In genomic region chr4:25896782-25897539, GRCh38 we compare ENCODE assay signal across 30 cellular contexts. TPM values are rescaled to one million over a fixed set of nuclear protein-coding genes. Genes with fewer than 3 reads are reported as not detected.
DNase-seq lines count a peak whose midpoint lies in the region; ATAC-seq, FAIRE-seq and TF ChIP-seq lines count a peak whose summit lies in the region.
"Had no signal": no experiment of that assay in that cellular context is flagged by ENCODE, and none has a peak within 500 bp of the region (broad histone marks: within the 10 kb centered on the region; RNA-seq: fewer than 3 reads in every experiment).

No MANE protein-coding gene starts in this region.

- no peak overlapping the region for H3K4me2 ChIP-seq in endothelial cell of umbilical vein (ENCODE audit: insufficient read depth, low read length)
- H3K4me2 ChIP-seq: smooth muscle cell had no signal

- H3K27ac ChIP-seq in endothelial cell of umbilical vein (ENCODE audit: insufficient read depth, low read depth, low read length) (no peak overlapping the region), right lobe of liver (no peak overlapping the region), small intestine (ENCODE audit: low read depth in 1 of 2, low read length in 1 of 2) (no peak overlapping the region)
- H3K27ac ChIP-seq: cardiac muscle cell, epithelial cell of prostate, ovary, SJSA1, thoracic aorta, uterus had no signal

- ATAC-seq in right lobe of liver, result peak; percentile 44 to 88 (median 62)
- ATAC-seq: activated T-cell treated with anti-CD3 and anti-CD28 coated beads, Interleukin-2, amount 50 U/mL, for 4 hours had no signal

- FAIRE-seq in endothelial cell of umbilical vein (lab: Jason Lieb, UNC) (peak; percentile 4), small intestine (lab: Jason Lieb, UNC) (no peak)
- FAIRE-seq: colon, keratinocyte had no signal

- H3K9ac ChIP-seq in endothelial cell of umbilical vein (replicated peaks; ENCODE audit: extremely low read depth, insufficient read depth, low read length), result no peak overlapping the region

- H4K20me1 ChIP-seq in endothelial cell of umbilical vein (replicated peaks; ENCODE audit: control insufficient read depth, extremely low read depth, insufficient read depth, low read length), result no peaks in the 10 kb centered on the region

- no peaks in the 10 kb centered on the region for H3K9me1 ChIP-seq in endothelial cell of umbilical vein (replicated peaks; ENCODE audit: control insufficient read depth, extremely low read depth, insufficient read depth, low read length)

- no peak overlapping the region for H3K4me3 ChIP-seq in endothelial cell of umbilical vein (replicated peaks in 1 of 3; ENCODE audit: insufficient read depth in 1 of 3, low read depth in 1 of 3, low read length in 3 of 3)
- H3K4me3 ChIP-seq in right lobe of liver, result no peak overlapping the region
- H3K4me3 ChIP-seq in small intestine (ENCODE audit: low read depth in 1 of 2, low read length in 2 of 2), result no peak overlapping the region
- H3K4me3 ChIP-seq: cardiac muscle cell, ovary, SJSA1, smooth muscle cell, thoracic aorta, uterus had no signal

- CTCF ChIA-PET in endothelial cell of umbilical vein (lab: Charles Lee), result no interaction called here

- H3K36me3 ChIP-seq in endothelial cell of umbilical vein (ENCODE audit: control insufficient read depth in 2 of 2, extremely low read depth in 1 of 2, insufficient read depth in 2 of 2, low read length in 2 of 2) (no peaks in the 10 kb centered on the region), right lobe of liver (no peaks in the 10 kb centered on the region), small intestine (ENCODE audit: control insufficient read depth in 2 of 2, insufficient read depth in 2 of 2, low read length in 2 of 2) (no peaks in the 10 kb centered on the region)
- H3K36me3 ChIP-seq: cardiac muscle cell, ovary, SJSA1, thoracic aorta, uterus had no signal

- BruUV-seq in endothelial cell of umbilical vein (replicated peaks; lab: Mats Ljungman, UMichigan), result no TSS peak

- TF ChIP-seq CTCF in endothelial cell of umbilical vein (IDR thresholded peaks at IDR 0.05; ENCODE audit: extremely low read depth in 1 of 2, insufficient read depth in 1 of 2, low read depth in 1 of 2, low read length in 2 of 2), result no peak
- no peak for TF ChIP-seq CTCF in right lobe of liver (IDR thresholded peaks at IDR 0.05)

- H3K9me3 ChIP-seq in endothelial cell of umbilical vein (replicated peaks; ENCODE audit: control insufficient read depth, insufficient read depth, low read length) (no peaks in the 10 kb centered on the region), right lobe of liver (no peaks in the 10 kb centered on the region), small intestine (ENCODE audit: control insufficient read depth, low read depth) (no peaks in the 10 kb centered on the region)
- H3K9me3 ChIP-seq: ovary, SJSA1, thoracic aorta, uterus had no signal

- H3K79me2 ChIP-seq in endothelial cell of umbilical vein (ENCODE audit: control insufficient read depth, insufficient read depth, low read length), result no peaks in the 10 kb centered on the region

- TF ChIP-seq POLR2A in endothelial cell of umbilical vein (IDR thresholded peaks at IDR 0.05; ENCODE audit: low read depth, low read length) (no peak), right lobe of liver (IDR thresholded peaks at IDR 0.05) (no peak)

- POLR2A ChIA-PET in endothelial cell of umbilical vein (lab: Charles Lee), result no interaction called here

- 60% methylated on average over 5 of the region's 5 CpGs for WGBS in right lobe of liver (ENCODE audit: insufficient coverage, low coverage, low lambda C conversion rate, missing lambda C conversion rate)
- 66 to 85% (median 83%) methylated on average over 5 of the region's 5 CpGs for whole genome bisulfite sequencing in small intestine, 3 donors

- intact Hi-C loops in endothelial cell of umbilical vein (cut with micrococcal nuclease), result no loop called here
- intact Hi-C loops in right lobe of liver (cut with DNase I), result no loop called here

- dilution Hi-C loops in endothelial cell of umbilical vein (cut with MboI; ENCODE audit: extremely low pct_ligation_motif_present, low sequenced_read_pairs), result no loop called here

- H3K27me3 ChIP-seq in endothelial cell of umbilical vein (ENCODE audit: control insufficient read depth in 2 of 2, insufficient read depth in 2 of 2, low read length in 2 of 2) (no peaks in the 10 kb centered on the region), right lobe of liver (no peaks in the 10 kb centered on the region), small intestine (ENCODE audit: control insufficient read depth in 2 of 2, insufficient read depth in 2 of 2, low read length in 2 of 2) (no peaks in the 10 kb centered on the region)
- H3K27me3 ChIP-seq: cardiac muscle cell, ovary, SJSA1, uterus had no signal

- DNase-seq in NCI-H146 (lab: John Stamatoyannopoulos, UW) (peak; percentile 24), endothelial cell of umbilical vein (ENCODE audit: low read depth, low spot score) (no peak), right lobe of liver (no peak), small intestine (peak; percentile 34), HuH-7.5 (ENCODE audit: low spot score) (no peak), NCI-H1092 (lab: John Stamatoyannopoulos, UW) (no peak), NCI-H2081 treated with DMSO at 0.1 percent for 48 hours (lab: John Stamatoyannopoulos, UW) (no peak), NCI-H1105 (lab: John Stamatoyannopoulos, UW) (no peak)
- DNase-seq: activated B cell treated with CpG ODN at 0.5 μM for 24 hours; activated gamma-delta T cell; activated naive CD8-positive, alpha-beta T cell treated with anti-CD3 and anti-CD28 coated beads, Interleukin-2, amount 10 ng/mL, durations not matched to agents 7 days and 5 days; activated T-cell treated with anti-CD3 and anti-CD28 coated beads, Interleukin-2, amount 50 U/mL, for 4 hours; AML-193; aorta; CD4-positive, CD25-positive, alpha-beta regulatory T cell; mammary epithelial cell; NCI-H2029 treated with DMSO at 0.1 percent for 48 hours; NCI-H748 treated with DMSO at 0.1 percent for 48 hours; nephron progenitor cell; ovary; stimulated activated naive CD4-positive, alpha-beta T cell treated with Interleukin-2 at 50 U/mL for 16 hours; T-helper 1 cell; uterus had no signal

- H2AFZ ChIP-seq in endothelial cell of umbilical vein (ENCODE audit: low read depth, low read length), result no peak overlapping the region

- no peaks in the 10 kb centered on the region for H3K4me1 ChIP-seq in endothelial cell of umbilical vein (ENCODE audit: control insufficient read depth, extremely low read depth, insufficient read depth, low read length)
- H3K4me1 ChIP-seq in right lobe of liver, result no peaks in the 10 kb centered on the region
- H3K4me1 ChIP-seq in small intestine (ENCODE audit: control insufficient read depth in 2 of 2, insufficient read depth in 1 of 2, low read depth in 1 of 2, low read length in 1 of 2), result no peaks in the 10 kb centered on the region
- H3K4me1 ChIP-seq: SJSA1, uterus had no signal

TF ChIP-seq in endothelial cell of umbilical vein, 7 proteins besides CTCF, POLR2A, EP300 and RAD21:
- TF ChIP-seq POLR2AphosphoS5 (IDR thresholded peaks at IDR 0.05; ENCODE audit: insufficient read depth, low read depth, low read length) (no peak), EZH2 (IDR thresholded peaks at IDR 0.05; ENCODE audit: borderline replicate concordance, low read depth, low read length, severe bottlenecking) (no peak), FOS (IDR thresholded peaks at IDR 0.05; ENCODE audit: borderline replicate concordance, insufficient read depth, low read length) (no peak), JUN (IDR thresholded peaks at IDR 0.05; ENCODE audit: borderline replicate concordance, insufficient read depth, insufficient read length, low read depth) (no peak), MYC (IDR thresholded peaks at IDR 0.05; ENCODE audit: low read depth, low read length) (no peak), MAX (IDR thresholded peaks at IDR 0.05; ENCODE audit: insufficient read depth, insufficient read length) (no peak), GATA2 (IDR thresholded peaks at IDR 0.05; ENCODE audit: insufficient read depth, insufficient read length, low read depth, low read length) (no peak)
TF ChIP-seq in endothelial cell of umbilical vein: peak in this region for 0.

RNA-seq across cellular contexts. Expression of gene SMIM20, which starts 17.1 kb away (rescaled TPM):
- total RNA-seq in endothelial cell of umbilical vein (18.1 and 19.2 TPM in 2 replicates), right lobe of liver (10 to 100 TPM; 16.0 to 32.5 (median 21.9) TPM)
- polyA plus RNA-seq in endothelial cell of umbilical vein (6.8 and 10.2 TPM in 2 replicates), small intestine (100 to 1,000 TPM in 1 of 3 donors, 10 to 100 TPM in 2; 60.8 to 101 (median 90.1) TPM)
- 14.1 and 15.0 TPM in 2 replicates for polyA plus RNA-seq in endothelial cell of umbilical vein (2011; cell fraction: cytosol; rRNA removed)
- polyA plus RNA-seq in endothelial cell of umbilical vein (2011; cell fraction: nucleus; rRNA removed), result 4.7 and 5.9 TPM in 2 replicates
- polyA plus RNA-seq in endothelial cell of umbilical vein (2012), result 11.6 and 15.0 TPM in 2 replicates
- polyA minus RNA-seq in endothelial cell of umbilical vein, result 1.5 and 2.1 TPM in 2 replicates
- 5.8 TPM for polyA minus RNA-seq in endothelial cell of umbilical vein (2011; cell fraction: cytosol; rRNA and poly(A)+ RNA removed)
- 1.9 and 4.0 TPM in 2 replicates for polyA minus RNA-seq in endothelial cell of umbilical vein (2011; cell fraction: nucleus; rRNA and poly(A)+ RNA removed)

RNA-seq across cellular contexts. Expression of gene SEL1L3, which starts 34.2 kb away (rescaled TPM):
- 91.1 and 122 TPM in 2 replicates for total RNA-seq in endothelial cell of umbilical vein
- 47.7 and 53.4 TPM in 2 replicates for polyA plus RNA-seq in endothelial cell of umbilical vein
- 42.6 and 50.0 TPM in 2 replicates for polyA plus RNA-seq in endothelial cell of umbilical vein (2011; cell fraction: cytosol; rRNA removed)
- 67.9 and 78.6 TPM in 2 replicates for polyA plus RNA-seq in endothelial cell of umbilical vein (2011; cell fraction: nucleus; rRNA removed)
- polyA plus RNA-seq in endothelial cell of umbilical vein (2012), result 61.5 and 69.0 TPM in 2 replicates
- polyA minus RNA-seq in endothelial cell of umbilical vein, result 132 and 170 TPM in 2 replicates
- polyA minus RNA-seq in endothelial cell of umbilical vein (2011; cell fraction: cytosol; rRNA and poly(A)+ RNA removed), result 10.4 TPM
- polyA minus RNA-seq in endothelial cell of umbilical vein (2011; cell fraction: nucleus; rRNA and poly(A)+ RNA removed), result 124 and 188 TPM in 2 replicates
- 10 to 100 TPM in 3 of 6 experiments, 1 to 10 TPM in 3; 5.0 to 33.6 (median 13.3) TPM for total RNA-seq in right lobe of liver
- 10 to 100 TPM; 42.7 to 77.5 (median 51.1) TPM for polyA plus RNA-seq in small intestine

Comparison
In these comparisons a context has a peak if more than half of its experiments do, and no peak if none do; other contexts are left out.
1. DNase-seq: peak in NCI-H146 (single experiment) and small intestine (single experiment); none in endothelial cell of umbilical vein (single experiment), right lobe of liver (0 of 3), HuH-7.5 (single experiment), NCI-H1092 (single experiment), NCI-H2081 treated with DMSO at 0.1 percent for 48 hours (single experiment) and NCI-H1105 (single experiment).